13 cellular contexts compared by ENCODE assay signal in genomic region chr14:106141242-106142220, GRCh38.
DNase-seq lines count a peak whose midpoint lies in the region; ATAC-seq and TF ChIP-seq lines count a peak whose summit lies in the region.
"Had no signal": no experiment of that assay in that cellular context is flagged by ENCODE, and none has a peak within 500 bp of the region (broad histone marks: within the 10 kb centered on the region; RNA-seq: fewer than 3 reads in every experiment).

No MANE protein-coding gene starts in this region.

- intact Hi-C loops in CD4-positive, alpha-beta T cell (cut with DNase I, micrococcal nuclease) = no loop called here
- intact Hi-C loops in activated CD4-positive, alpha-beta memory T cell treated with anti-CD3 and anti-CD28 coated beads for 36 hours (cut with micrococcal nuclease) = no loop called here

- no peak for TF ChIP-seq CTCF in CD4-positive, alpha-beta T cell (IDR thresholded peaks at IDR 0.05)

- H3K4me1 Mint-ChIP-seq in CD4-positive, alpha-beta T cell (ENCODE audit: low read depth) = peaks cover 16% of the 10 kb centered on the region
- peaks cover 15% of the 10 kb centered on the region for H3K4me1 Mint-ChIP-seq in activated CD4-positive, alpha-beta memory T cell treated with anti-CD3 and anti-CD28 coated beads for 36 hours (ENCODE audit: low read depth)
- H3K4me1 Mint-ChIP-seq in naive thymus-derived CD8-positive, alpha-beta T cell = peaks cover 0 to 13% (median 5%) of the 10 kb centered on the region in 4 donors

- no peaks in the 10 kb centered on the region for H3K36me3 Mint-ChIP-seq in CD4-positive, alpha-beta T cell (ENCODE audit: low read depth)
- no peaks in the 10 kb centered on the region for H3K36me3 Mint-ChIP-seq in activated CD4-positive, alpha-beta memory T cell treated with anti-CD3 and anti-CD28 coated beads for 36 hours
- no peaks in the 10 kb centered on the region for H3K36me3 Mint-ChIP-seq in naive thymus-derived CD8-positive, alpha-beta T cell

- CTCF ChIA-PET in CD4-positive, alpha-beta T cell (lab: Charles Lee) = interaction anchor here (0.7 to 2.2 kb wide), 16 partner anchors 10 to 623 kb away, joined by 3 to 20 read pairs (median 4); no protein-coding TSS in a partner anchor
- CTCF ChIA-PET in activated CD4-positive, alpha-beta memory T cell treated with anti-CD3 and anti-CD28 coated beads for 36 hours (lab: Charles Lee) = interaction anchor here (0.6 to 2.6 kb wide), 20 partner anchors 8 to 434 kb away, joined by 3 to 12 read pairs (median 4); no protein-coding TSS in a partner anchor

- H3K4me3 Mint-ChIP-seq in CD4-positive, alpha-beta T cell = no peak overlapping the region
- H3K4me3 Mint-ChIP-seq in activated CD4-positive, alpha-beta memory T cell treated with anti-CD3 and anti-CD28 coated beads for 36 hours = no peak overlapping the region
- H3K4me3 Mint-ChIP-seq in naive thymus-derived CD8-positive, alpha-beta T cell = no peak overlapping the region

- no peaks in the 10 kb centered on the region for H3K27me3 Mint-ChIP-seq in CD4-positive, alpha-beta T cell
- no peaks in the 10 kb centered on the region for H3K27me3 Mint-ChIP-seq in activated CD4-positive, alpha-beta memory T cell treated with anti-CD3 and anti-CD28 coated beads for 36 hours
- H3K27me3 Mint-ChIP-seq in naive thymus-derived CD8-positive, alpha-beta T cell = peaks cover 0 to 1% (median 0%) of the 10 kb centered on the region in 5 donors

- in situ Hi-C loops in KBM-7 (cut with MboI; ENCODE audit: low pct_unique_long_range_greater_than_20kb, low sequenced_read_pairs) = no loop called here

- no peaks in the 10 kb centered on the region for H3K36me3 ChIP-seq in KOPT-K1 (ENCODE audit: insufficient read depth, low read length)
- H3K36me3 ChIP-seq: heart left ventricle, spleen, vagina had no signal

- H3K27me3 ChIP-seq in CD4-positive, alpha-beta T cell (ENCODE audit: control insufficient read depth, insufficient read depth, low read length) = no peaks in the 10 kb centered on the region
- H3K27me3 ChIP-seq: spleen, vagina had no signal

- peak overlapping the region; percentile 32 for H3K27ac Mint-ChIP-seq in CD4-positive, alpha-beta T cell
- no peak overlapping the region for H3K27ac Mint-ChIP-seq in activated CD4-positive, alpha-beta memory T cell treated with anti-CD3 and anti-CD28 coated beads for 36 hours
- peak overlapping the region in 7 of 10 donors; percentile 2 to 86 (median 60) for H3K27ac Mint-ChIP-seq in naive thymus-derived CD8-positive, alpha-beta T cell

- H3K9me3 ChIP-seq in CD4-positive, alpha-beta T cell (ENCODE audit: control insufficient read depth, low read length) = no peaks in the 10 kb centered on the region
- H3K9me3 ChIP-seq in KOPT-K1 (ENCODE audit: insufficient read depth, low read length, poor library complexity, severe bottlenecking) = peaks cover 9% of the 10 kb centered on the region
- H3K9me3 ChIP-seq: heart left ventricle, spleen, vagina had no signal

- no peaks in the 10 kb centered on the region for H3K9me3 Mint-ChIP-seq in CD4-positive, alpha-beta T cell
- H3K9me3 Mint-ChIP-seq in activated CD4-positive, alpha-beta memory T cell treated with anti-CD3 and anti-CD28 coated beads for 36 hours = no peaks in the 10 kb centered on the region
- no peaks in the 10 kb centered on the region for H3K9me3 Mint-ChIP-seq in naive thymus-derived CD8-positive, alpha-beta T cell

- peak; percentile 34 for ATAC-seq in CD4-positive, alpha-beta T cell (ENCODE audit: poor library complexity)
- no peak for ATAC-seq in naive thymus-derived CD8-positive, alpha-beta T cell

- POLR2A ChIA-PET in CD4-positive, alpha-beta T cell (lab: Charles Lee) = no interaction called here
- POLR2A ChIA-PET in activated CD4-positive, alpha-beta memory T cell treated with anti-CD3 and anti-CD28 coated beads for 36 hours (lab: Charles Lee) = no interaction called here
- POLR2A ChIA-PET in naive thymus-derived CD8-positive, alpha-beta T cell (lab: Charles Lee) = no interaction called here

- H3K27ac ChIP-seq in CD4-positive, alpha-beta T cell (ENCODE audit: low read depth, low read length) = no peak overlapping the region
- peak overlapping the region; percentile 26 for H3K27ac ChIP-seq in KOPT-K1 (ENCODE audit: low read depth, low read length, poor library complexity, severe bottlenecking)
- H3K27ac ChIP-seq: coronary artery, heart left ventricle, spleen, vagina had no signal

- peak in 7 of 10 experiments; percentile 16 to 47 (median 25) for DNase-seq in CD4-positive, alpha-beta T cell
- DNase-seq in activated CD4-positive, alpha-beta memory T cell treated with anti-CD3 and anti-CD28 coated beads for 36 hours = peak; percentile 73
- peak in 7 of 10 donors; percentile 20 to 40 (median 28) for DNase-seq in naive thymus-derived CD8-positive, alpha-beta T cell
- DNase-seq in DMS79 treated with DMSO at 0.1 percent for 48 hours (lab: John Stamatoyannopoulos, UW) = no peak
- DNase-seq in KBM-7 = no peak
- DNase-seq in GOT3 (lab: John Stamatoyannopoulos, UW) = no peak
- DNase-seq in NCI-H1105 (lab: John Stamatoyannopoulos, UW) = no peak
- DNase-seq: heart left ventricle, MM.1S, spleen had no signal

Comparison
In these comparisons a context has a peak if more than half of its experiments do, and no peak if none do; other contexts are left out.
1. DNase-seq: peak in CD4-positive, alpha-beta T cell (7 of 10), activated CD4-positive, alpha-beta memory T cell treated with anti-CD3 and anti-CD28 coated beads for 36 hours (single experiment) and naive thymus-derived CD8-positive, alpha-beta T cell (7 of 10); none in DMS79 treated with DMSO at 0.1 percent for 48 hours (single experiment), KBM-7 (single experiment), GOT3 (single experiment) and NCI-H1105 (single experiment).